ENCODE assay signal across 21 cellular contexts in the genomic region with DNA sequence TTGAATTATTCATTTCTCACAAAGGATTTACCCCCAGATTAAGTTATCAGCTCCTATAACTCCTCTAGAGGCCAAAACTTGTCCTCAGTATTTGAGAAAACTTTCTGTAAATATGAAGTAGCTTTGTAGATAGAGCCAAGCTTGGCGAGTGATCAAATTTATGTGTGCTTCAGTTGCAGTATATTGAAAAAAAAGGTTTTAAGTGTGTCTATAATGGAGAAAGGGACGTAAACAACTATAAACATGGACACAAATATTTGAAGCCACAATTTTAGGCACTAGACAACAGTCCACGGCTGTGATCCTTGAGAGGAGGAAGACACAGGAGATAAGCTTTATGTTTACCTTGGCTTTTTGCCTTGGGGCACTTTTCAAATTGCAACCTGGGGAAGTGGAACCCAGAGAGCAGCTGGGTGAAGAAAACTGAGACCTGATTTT.
DNase-seq lines count a peak whose midpoint lies in the region; ATAC-seq and TF ChIP-seq lines count a peak whose summit lies in the region.
"Had no signal": no experiment of that assay in that cellular context is flagged by ENCODE, and none has a peak within 500 bp of the region (broad histone marks: within the 10 kb centered on the region; RNA-seq: fewer than 3 reads in every experiment).

No MANE protein-coding gene starts in this region.

- H3K4me1 Mint-ChIP-seq in activated CD4-positive, alpha-beta T cell treated with anti-CD3 and anti-CD28 coated beads, Interleukin-2, amount 10 ng/mL, durations not matched to agents 7 days and 5 days, result no peaks in the 10 kb centered on the region
- H3K4me1 Mint-ChIP-seq: activated T-helper 17 cell treated with anti-CD3 and anti-CD28 coated beads, Interleukin-2, amount 50 U/mL, for 72 hours had no signal

- DNase-seq in ELF-1 (ENCODE audit: low read depth, low spot score), result peak; percentile 19
- DNase-seq in ascending aorta (ENCODE audit: low spot score in 2 of 2), result no peak
- no peak for DNase-seq in gastrocnemius medialis
- DNase-seq in NCI-H1092 (lab: John Stamatoyannopoulos, UW), result no peak
- no peak for DNase-seq in anterior cingulate cortex (lab: John Stamatoyannopoulos, UW)
- DNase-seq in activated naive CD4-positive, alpha-beta T cell treated with anti-CD3 and anti-CD28 coated beads, Interleukin-2, amount 50 U/mL, for 16 hours, result no peak
- DNase-seq in activated CD4-positive, alpha-beta T cell treated with anti-CD3 and anti-CD28 coated beads, Interleukin-2, amount 10 ng/mL, durations not matched to agents 7 days and 5 days, result no peak
- DNase-seq: activated CD4-positive, alpha-beta T cell treated with anti-CD3 and anti-CD28 coated beads, Interleukin-2, amount 50 U/mL, for 48 hours; activated CD4-positive, CD25-positive, alpha-beta regulatory T cell; activated CD8-positive, alpha-beta memory T cell treated with anti-CD3 and anti-CD28 coated beads, Interleukin-2, amount 50 U/mL, for 48 hours; lower lobe of right lung; MG63; NCI-H1417 treated with DMSO at 0.1 percent for 48 hours; PC-3; SHP77; T1000 had no signal

- H3K36me3 ChIP-seq in ascending aorta (no peaks in the 10 kb centered on the region), liver (ENCODE audit: control insufficient read depth in 4 of 4, insufficient read depth in 3 of 4, low read depth in 1 of 4, low read length in 3 of 4) (peaks cover 0 to 2% (median 0%) of the 10 kb centered on the region in 4 donors), gastrocnemius medialis (no peaks in the 10 kb centered on the region)
- H3K36me3 ChIP-seq: HAP-1, lower lobe of right lung, MG63 had no signal

- no peak overlapping the region for H3K27ac Mint-ChIP-seq in activated CD4-positive, alpha-beta T cell treated with anti-CD3 and anti-CD28 coated beads, Interleukin-2, amount 10 ng/mL, durations not matched to agents 7 days and 5 days
- H3K27ac Mint-ChIP-seq: activated T-helper 17 cell treated with anti-CD3 and anti-CD28 coated beads, Interleukin-2, amount 50 U/mL, for 72 hours; CD14-positive monocyte had no signal

- H3K27ac ChIP-seq in ascending aorta, result peak overlapping the region; percentile 78 to 83
- H3K27ac ChIP-seq in liver (ENCODE audit: low read depth in 1 of 2, low read length in 2 of 2), result peak overlapping the region; percentile 72 to 80
- H3K27ac ChIP-seq in gastrocnemius medialis, result peak overlapping the region; percentile 2 to 76 (median 46)
- H3K27ac ChIP-seq: lower lobe of right lung had no signal

- WGBS in liver, result 21% methylated on average over 3 of the region's 3 CpGs

- H3K9ac ChIP-seq in liver (ENCODE audit: low read depth in 1 of 2, low read length in 2 of 2), result no peak overlapping the region

- H3K4me3 Mint-ChIP-seq in activated CD4-positive, alpha-beta T cell treated with anti-CD3 and anti-CD28 coated beads, Interleukin-2, amount 10 ng/mL, durations not matched to agents 7 days and 5 days, result no peak overlapping the region
- H3K4me3 Mint-ChIP-seq: activated T-helper 17 cell treated with anti-CD3 and anti-CD28 coated beads, Interleukin-2, amount 50 U/mL, for 72 hours; CD14-positive monocyte had no signal

- no peaks in the 10 kb centered on the region for H3K9me3 ChIP-seq in ascending aorta
- no peaks in the 10 kb centered on the region for H3K9me3 ChIP-seq in liver (ENCODE audit: control insufficient read depth in 4 of 4, low read length in 3 of 4)
- H3K9me3 ChIP-seq in gastrocnemius medialis, result no peaks in the 10 kb centered on the region
- H3K9me3 ChIP-seq: HAP-1, lower lobe of right lung, MG63 had no signal

- CTCF ChIA-PET in activated CD4-positive, alpha-beta T cell treated with anti-CD3 and anti-CD28 coated beads, Interleukin-2, amount 10 ng/mL, durations not matched to agents 7 days and 5 days (lab: Charles Lee), result no interaction called here

- no peaks in the 10 kb centered on the region for H3K27me3 Mint-ChIP-seq in activated CD4-positive, alpha-beta T cell treated with anti-CD3 and anti-CD28 coated beads, Interleukin-2, amount 10 ng/mL, durations not matched to agents 7 days and 5 days
- H3K27me3 Mint-ChIP-seq: activated T-helper 17 cell treated with anti-CD3 and anti-CD28 coated beads, Interleukin-2, amount 50 U/mL, for 72 hours had no signal

- H3K4me3 ChIP-seq in ascending aorta (no peak overlapping the region), liver (ENCODE audit: low read depth in 1 of 3, low read length in 3 of 3) (no peak overlapping the region), gastrocnemius medialis (no peak overlapping the region)
- H3K4me3 ChIP-seq: HAP-1, lower lobe of right lung, MG63 had no signal

- H3K9me3 Mint-ChIP-seq in activated CD4-positive, alpha-beta T cell treated with anti-CD3 and anti-CD28 coated beads, Interleukin-2, amount 10 ng/mL, durations not matched to agents 7 days and 5 days, result no peaks in the 10 kb centered on the region
- H3K9me3 Mint-ChIP-seq: activated T-helper 17 cell treated with anti-CD3 and anti-CD28 coated beads, Interleukin-2, amount 50 U/mL, for 72 hours; CD14-positive monocyte had no signal

- no peak for TF ChIP-seq POLR2A in gastrocnemius medialis (IDR thresholded peaks at IDR 0.05)

- H3K36me3 Mint-ChIP-seq in activated CD4-positive, alpha-beta T cell treated with anti-CD3 and anti-CD28 coated beads, Interleukin-2, amount 10 ng/mL, durations not matched to agents 7 days and 5 days (ENCODE audit: low read depth), result no peaks in the 10 kb centered on the region
- H3K36me3 Mint-ChIP-seq: CD14-positive monocyte had no signal

- no peak for ATAC-seq in gastrocnemius medialis
- ATAC-seq: activated T-helper 17 cell treated with anti-CD3 and anti-CD28 coated beads, Interleukin-2, amount 50 U/mL, for 72 hours; esophagus mucosa; lower lobe of right lung; PC-3 had no signal

- in situ Hi-C loops in gastrocnemius medialis (cut with MboI; ENCODE audit: low sequenced_read_pairs in 4 of 4), result no loop called here

- H3K27me3 ChIP-seq in ascending aorta, result no peaks in the 10 kb centered on the region
- no peaks in the 10 kb centered on the region for H3K27me3 ChIP-seq in liver (ENCODE audit: control insufficient read depth in 4 of 4, insufficient read depth in 4 of 4, low read length in 3 of 4)
- no peaks in the 10 kb centered on the region for H3K27me3 ChIP-seq in gastrocnemius medialis
- H3K27me3 ChIP-seq: MG63 had no signal

- POLR2A ChIA-PET in activated CD4-positive, alpha-beta T cell treated with anti-CD3 and anti-CD28 coated beads, Interleukin-2, amount 10 ng/mL, durations not matched to agents 7 days and 5 days (lab: Charles Lee), result no interaction called here

- H3K4me1 ChIP-seq in ascending aorta (peaks cover 18 to 41% of the 10 kb centered on the region in 2 donors), liver (ENCODE audit: control insufficient read depth in 4 of 4, insufficient read depth in 4 of 4, low read length in 3 of 4) (peaks cover 3 to 37% (median 11%) of the 10 kb centered on the region in 4 donors), gastrocnemius medialis (peaks cover 55 to 78% of the 10 kb centered on the region in 2 donors)

- intact Hi-C loops in ascending aorta (cut with DNase I) (no loop called here), gastrocnemius medialis (cut with DNase I; ENCODE audit: low total_unique reads) (loop anchor here (2.0 to 5.0 kb wide), 2 partner anchors 79 to 119 kb away; a partner anchor contains a TSS)

- TF ChIP-seq RAD21 in liver (IDR thresholded peaks at IDR 0.05), result peak in 1 of 2 donors; percentile 13

- TF ChIP-seq CTCF in ascending aorta (IDR thresholded peaks at IDR 0.05) (no peak), liver (IDR thresholded peaks at IDR 0.05; ENCODE audit: low read depth, low read length, missing input control) (no peak), gastrocnemius medialis (IDR thresholded peaks at IDR 0.05 in 4 of 5, conservative IDR thresholded peaks at IDR 0.05 in 1 of 5) (no peak)

TF ChIP-seq in liver, 16 proteins besides CTCF, POLR2A, EP300 and RAD21 (continues in another document):
- TF ChIP-seq, protein P1, sequence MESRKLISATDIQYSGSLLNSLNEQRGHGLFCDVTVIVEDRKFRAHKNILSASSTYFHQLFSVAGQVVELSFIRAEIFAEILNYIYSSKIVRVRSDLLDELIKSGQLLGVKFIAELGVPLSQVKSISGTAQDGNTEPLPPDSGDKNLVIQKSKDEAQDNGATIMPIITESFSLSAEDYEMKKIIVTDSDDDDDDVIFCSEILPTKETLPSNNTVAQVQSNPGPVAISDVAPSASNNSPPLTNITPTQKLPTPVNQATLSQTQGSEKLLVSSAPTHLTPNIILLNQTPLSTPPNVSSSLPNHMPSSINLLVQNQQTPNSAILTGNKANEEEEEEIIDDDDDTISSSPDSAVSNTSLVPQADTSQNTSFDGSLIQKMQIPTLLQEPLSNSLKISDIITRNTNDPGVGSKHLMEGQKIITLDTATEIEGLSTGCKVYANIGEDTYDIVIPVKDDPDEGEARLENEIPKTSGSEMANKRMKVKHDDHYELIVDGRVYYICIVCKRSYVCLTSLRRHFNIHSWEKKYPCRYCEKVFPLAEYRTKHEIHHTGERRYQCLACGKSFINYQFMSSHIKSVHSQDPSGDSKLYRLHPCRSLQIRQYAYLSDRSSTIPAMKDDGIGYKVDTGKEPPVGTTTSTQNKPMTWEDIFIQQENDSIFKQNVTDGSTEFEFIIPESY (IDR thresholded peaks at IDR 0.05), result no peak
- TF ChIP-seq FOXA1 (IDR thresholded peaks at IDR 0.05), result peak; percentile 6
- no peak for TF ChIP-seq EGR1 (IDR thresholded peaks at IDR 0.05; ENCODE audit: low read depth in 2 of 2)
- peak; percentile 11 to 30 for TF ChIP-seq HNF4A (conservative IDR thresholded peaks at IDR 0.05)
